Comparison of ENCODE assay signal across 14 cellular contexts in genomic region chr15:64004582-64004981, GRCh38. TPM values are rescaled to one million over a fixed set of nuclear protein-coding genes. Genes with fewer than 3 reads are reported as not detected.
DNase-seq lines count a peak whose midpoint lies in the region; ATAC-seq and TF ChIP-seq lines count a peak whose summit lies in the region.
"Had no signal": no experiment of that assay in that cellular context is flagged by ENCODE, and none has a peak within 500 bp of the region (broad histone marks: within the 10 kb centered on the region; RNA-seq: fewer than 3 reads in every experiment).

No MANE protein-coding gene starts in this region.

- H3K4me1 ChIP-seq in hepatocyte (ENCODE audit: insufficient read depth) (peaks cover 15% of the 10 kb centered on the region), thyroid gland (peaks cover 1 to 16% of the 10 kb centered on the region in 2 donors), sigmoid colon (peaks cover 0 to 7% (median 3%) of the 10 kb centered on the region in 4 donors)
- peaks cover 26% of the 10 kb centered on the region for H3K4me1 ChIP-seq in CD4-positive, alpha-beta memory T cell (ENCODE audit: insufficient read depth, low read length)

- H3K9me3 Mint-ChIP-seq in CD4-positive, alpha-beta memory T cell, result no peaks in the 10 kb centered on the region
- H3K9me3 Mint-ChIP-seq: T-helper 1 cell treated with Interleukin-12 subunit alpha and Interleukin-12 subunit beta and Interleukin-4 antibody, amounts not matched to agents 30 μg/mL and 1 μg/mL, for 36 hours had no signal

- H3K27me3 ChIP-seq in hepatocyte (no peaks in the 10 kb centered on the region), thyroid gland (no peaks in the 10 kb centered on the region), sigmoid colon (no peaks in the 10 kb centered on the region)
- no peaks in the 10 kb centered on the region for H3K27me3 ChIP-seq in CD4-positive, alpha-beta memory T cell (ENCODE audit: insufficient read depth, low read length)

- H2AFZ ChIP-seq in hepatocyte, result no peak overlapping the region

- H3K27ac Mint-ChIP-seq in CD4-positive, alpha-beta memory T cell, result peak overlapping the region in 2 of 7 donors; percentile 37 to 84

- DNase-seq in HPDE6-E6E7 (ENCODE audit: extremely low spot score), result peak; percentile 88
- peak; percentile 50 for DNase-seq in astrocyte of the hippocampus (ENCODE audit: low read depth, low spot score)
- peak; percentile 85 for DNase-seq in hepatocyte (ENCODE audit: low spot score)
- peak; percentile 80 to 83 for DNase-seq in thyroid gland
- no peak for DNase-seq in CD4-positive, alpha-beta memory T cell
- no peak for DNase-seq in NCI-H1105 treated with DMSO at 0.1 percent for 48 hours (lab: John Stamatoyannopoulos, UW)
- no peak for DNase-seq in sigmoid colon
- DNase-seq: anterior cingulate cortex, DND-41, left cardiac atrium, NCI-H524 treated with DMSO at 0.1 percent for 48 hours, tibial artery had no signal

- TF ChIP-seq EP300 in sigmoid colon (IDR thresholded peaks at IDR 0.05), result no peak

- TF ChIP-seq POLR2A in thyroid gland (IDR thresholded peaks at IDR 0.05) (no peak), sigmoid colon (IDR thresholded peaks at IDR 0.05) (no peak)

- CTCF ChIA-PET in CD4-positive, alpha-beta memory T cell (lab: Charles Lee; ENCODE audit: partially characterized antibody), result interaction anchor here (1.1 to 10.8 kb wide), 2 partner anchors 33 to 62 kb away, joined by 3 to 154 read pairs; no protein-coding TSS in a partner anchor

- peaks cover 0 to 2% of the 10 kb centered on the region in 2 donors for H3K27me3 Mint-ChIP-seq in CD4-positive, alpha-beta memory T cell

- no peaks in the 10 kb centered on the region for H3K79me2 ChIP-seq in hepatocyte

- H3K4me1 Mint-ChIP-seq in CD4-positive, alpha-beta memory T cell, result peaks cover 17 to 38% (median 26%) of the 10 kb centered on the region in 4 donors

- no peak overlapping the region for H3K4me3 Mint-ChIP-seq in CD4-positive, alpha-beta memory T cell

- intact Hi-C loops in thyroid gland (cut with DNase I) (no loop called here), sigmoid colon (cut with DNase I) (no loop called here)
- intact Hi-C loops in CD4-positive, alpha-beta memory T cell (cut with micrococcal nuclease), result no loop called here

- H3K4me2 ChIP-seq in hepatocyte, result peak overlapping the region; percentile 26

- no peak for TF ChIP-seq CTCF in hepatocyte (IDR thresholded peaks at IDR 0.05; ENCODE audit: poor library complexity)
- no peak for TF ChIP-seq CTCF in thyroid gland (IDR thresholded peaks at IDR 0.05)
- no peak for TF ChIP-seq CTCF in sigmoid colon (IDR thresholded peaks at IDR 0.05)

- ATAC-seq in HG03175 (IDR thresholded peaks at IDR 0.05; ENCODE audit: unreplicated experiment), result no peak

- no peaks in the 10 kb centered on the region for H3K9me2 ChIP-seq in hepatocyte (replicated peaks; ENCODE audit: insufficient read depth)

- H3K4me3 ChIP-seq in hepatocyte, result no peak overlapping the region
- H3K4me3 ChIP-seq in thyroid gland (replicated peaks in 1 of 3), result no peak overlapping the region
- H3K4me3 ChIP-seq in CD4-positive, alpha-beta memory T cell (ENCODE audit: low read length in 2 of 2), result no peak overlapping the region
- no peak overlapping the region for H3K4me3 ChIP-seq in sigmoid colon
- H3K4me3 ChIP-seq: tibial artery had no signal

- H4K20me1 ChIP-seq in hepatocyte (ENCODE audit: insufficient read depth, poor library complexity, severe bottlenecking), result no peaks in the 10 kb centered on the region

- WGBS in hepatocyte (ENCODE audit: low lambda C conversion rate, missing lambda C conversion rate), result 55% methylated on average over 5 of the region's 5 CpGs
- 65 to 71% methylated on average over 5 of the region's 5 CpGs for WGBS in thyroid gland, 2 donors
- 18 to 72% methylated on average over 5 of the region's 5 CpGs for WGBS in sigmoid colon, 2 donors

- peak overlapping the region; percentile 82 for H3K27ac ChIP-seq in hepatocyte
- H3K27ac ChIP-seq in thyroid gland, result peak overlapping the region in 1 of 3 donors; percentile 63
- no peak overlapping the region for H3K27ac ChIP-seq in CD4-positive, alpha-beta memory T cell (ENCODE audit: low read depth, low read length)
- no peak overlapping the region for H3K27ac ChIP-seq in sigmoid colon
- H3K27ac ChIP-seq: tibial artery had no signal

- no peaks in the 10 kb centered on the region for H3K36me3 ChIP-seq in hepatocyte (replicated peaks; ENCODE audit: insufficient read depth, low read depth)
- H3K36me3 ChIP-seq in thyroid gland, result no peaks in the 10 kb centered on the region
- no peaks in the 10 kb centered on the region for H3K36me3 ChIP-seq in CD4-positive, alpha-beta memory T cell (ENCODE audit: insufficient read depth, low read length)
- no peaks in the 10 kb centered on the region for H3K36me3 ChIP-seq in sigmoid colon
- H3K36me3 ChIP-seq: tibial artery had no signal

- H3K9me3 ChIP-seq in hepatocyte (ENCODE audit: low read depth) (no peaks in the 10 kb centered on the region), thyroid gland (no peaks in the 10 kb centered on the region), sigmoid colon (no peaks in the 10 kb centered on the region)
- H3K9me3 ChIP-seq in CD4-positive, alpha-beta memory T cell (ENCODE audit: control insufficient read depth in 1 of 2, low read length in 2 of 2), result no peaks in the 10 kb centered on the region
- H3K9me3 ChIP-seq: tibial artery had no signal

- POLR2A ChIA-PET in CD4-positive, alpha-beta memory T cell (lab: Charles Lee; ENCODE audit: partially characterized antibody), result interaction anchor here (0.7 to 2.4 kb wide), 7 partner anchors 18 to 352 kb away, joined by 3 to 11 read pairs (median 4); no protein-coding TSS in a partner anchor

- no peaks in the 10 kb centered on the region for H3K36me3 Mint-ChIP-seq in CD4-positive, alpha-beta memory T cell

RNA-seq across cellular contexts. Expression of gene DAPK2, which starts 41.7 kb away (rescaled TPM):
- total RNA-seq in hepatocyte (4.9 and 7.3 TPM in 2 replicates), thyroid gland (100 to 1,000 TPM in 2 of 4 donors, 10 to 100 TPM in 2; 47.4 to 105 (median 78.7) TPM), sigmoid colon (1 to 10 TPM; 2.1 to 5.5 (median 3.3) TPM)
- polyA plus RNA-seq in hepatocyte (4.4 and 5.1 TPM in 2 replicates), sigmoid colon (10 to 100 TPM; 19.2 to 27.7 (median 21.7) TPM)
- 1 to 10 TPM; 2.3 to 2.9 TPM for total RNA-seq in CD4-positive, alpha-beta memory T cell
- under 1 TPM in 1 of 2 donors, not detected in 1; 0.93 TPM for polyA plus RNA-seq in CD4-positive, alpha-beta memory T cell

Comparison
In these comparisons a context has a peak if more than half of its experiments do, and no peak if none do; other contexts are left out.
1. DNase-seq: peak in HPDE6-E6E7 (single experiment), astrocyte of the hippocampus (single experiment), hepatocyte (single experiment) and thyroid gland (2 of 2); none in CD4-positive, alpha-beta memory T cell (0 of 5), NCI-H1105 treated with DMSO at 0.1 percent for 48 hours (single experiment) and sigmoid colon (single experiment).